Comparison of ENCODE assay signal across 9 cellular contexts in the genomic region with DNA sequence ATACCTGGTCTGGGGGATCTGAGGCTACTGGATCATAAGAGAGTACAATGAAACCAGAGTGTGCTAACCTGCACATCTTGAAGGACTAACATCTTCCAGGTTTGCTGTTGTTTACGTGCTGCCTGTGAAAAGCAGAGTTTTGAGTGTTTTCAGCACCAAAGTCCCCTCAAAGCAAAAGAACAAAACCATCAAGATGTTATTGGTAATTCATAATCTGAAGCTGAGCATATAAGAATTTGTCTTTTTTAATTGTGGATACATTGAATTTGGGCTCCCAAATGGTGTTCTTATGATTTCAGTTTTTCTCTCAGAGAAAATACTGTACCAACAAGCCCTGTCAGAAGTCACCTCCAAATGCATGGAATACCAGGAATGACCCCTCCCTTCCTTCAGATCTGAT.
DNase-seq lines count a peak whose midpoint lies in the region.
"Had no signal": no experiment of that assay in that cellular context is flagged by ENCODE, and none has a peak within 500 bp of the region (broad histone marks: within the 10 kb centered on the region; RNA-seq: fewer than 3 reads in every experiment).

No MANE protein-coding gene starts in this region.

- H3K9me3 Mint-ChIP-seq in activated T-cell treated with anti-CD3 and anti-CD28 coated beads, Interleukin-2, amount 50 U/mL, for 24 hours = peaks cover 8% of the 10 kb centered on the region
- H3K9me3 Mint-ChIP-seq in activated CD4-positive, alpha-beta memory T cell treated with anti-CD3 and anti-CD28 coated beads for 36 hours = peaks cover 5% of the 10 kb centered on the region
- H3K9me3 Mint-ChIP-seq in immature natural killer cell = no peaks in the 10 kb centered on the region

- 68% methylated on average over 1 of the region's 1 CpG for WGBS in thymus

- intact Hi-C loops in activated CD4-positive, alpha-beta memory T cell treated with anti-CD3 and anti-CD28 coated beads for 36 hours (cut with micrococcal nuclease) = loop anchor here (1.0 to 2.0 kb wide), 2 partner anchors 9 to 109 kb away; a partner anchor contains a TSS
- intact Hi-C loops in cardiac septum (cut with DNase I) = no loop called here

- no peaks in the 10 kb centered on the region for H3K27me3 Mint-ChIP-seq in activated T-cell treated with anti-CD3 and anti-CD28 coated beads, Interleukin-2, amount 50 U/mL, for 24 hours
- no peaks in the 10 kb centered on the region for H3K27me3 Mint-ChIP-seq in activated CD4-positive, alpha-beta memory T cell treated with anti-CD3 and anti-CD28 coated beads for 36 hours
- peaks cover under 1 to 9% (median 3%) of the 10 kb centered on the region in 3 donors for H3K27me3 Mint-ChIP-seq in immature natural killer cell (ENCODE audit: low read depth in 3 of 3)

- H3K36me3 ChIP-seq in thymus (ENCODE audit: control insufficient read depth, insufficient read depth) = no peaks in the 10 kb centered on the region

- H3K27ac Mint-ChIP-seq in activated T-cell treated with anti-CD3 and anti-CD28 coated beads, Interleukin-2, amount 50 U/mL, for 24 hours = peak overlapping the region; percentile 92
- H3K27ac Mint-ChIP-seq in activated CD4-positive, alpha-beta memory T cell treated with anti-CD3 and anti-CD28 coated beads for 36 hours = peak overlapping the region; percentile 78
- peak overlapping the region; percentile 93 to 100 (median 96) for H3K27ac Mint-ChIP-seq in immature natural killer cell

- CTCF ChIA-PET in activated CD4-positive, alpha-beta memory T cell treated with anti-CD3 and anti-CD28 coated beads for 36 hours (lab: Charles Lee) = no interaction called here

- peak overlapping the region; percentile 82 for H3K4me3 Mint-ChIP-seq in activated T-cell treated with anti-CD3 and anti-CD28 coated beads, Interleukin-2, amount 50 U/mL, for 24 hours
- peak overlapping the region; percentile 84 for H3K4me3 Mint-ChIP-seq in activated CD4-positive, alpha-beta memory T cell treated with anti-CD3 and anti-CD28 coated beads for 36 hours
- peak overlapping the region; percentile 81 to 96 (median 88) for H3K4me3 Mint-ChIP-seq in immature natural killer cell

- H3K27ac ChIP-seq in thymus (ENCODE audit: low read depth) = peak overlapping the region; percentile 95

- H3K27me3 ChIP-seq in thymus (ENCODE audit: control insufficient read depth, insufficient read depth) = no peaks in the 10 kb centered on the region

- peaks cover 28% of the 10 kb centered on the region for H3K4me1 ChIP-seq in thymus (ENCODE audit: control insufficient read depth, insufficient read depth, low read length)

- peaks cover 8% of the 10 kb centered on the region for H3K36me3 Mint-ChIP-seq in activated T-cell treated with anti-CD3 and anti-CD28 coated beads, Interleukin-2, amount 50 U/mL, for 24 hours (ENCODE audit: low read depth)
- H3K36me3 Mint-ChIP-seq in activated CD4-positive, alpha-beta memory T cell treated with anti-CD3 and anti-CD28 coated beads for 36 hours = peaks cover 5% of the 10 kb centered on the region
- no peaks in the 10 kb centered on the region for H3K36me3 Mint-ChIP-seq in immature natural killer cell

- no peak for DNase-seq in activated T-cell treated with anti-CD3 and anti-CD28 coated beads, Interleukin-2, amount 50 U/mL, for 24 hours
- no peak for DNase-seq in activated T-cell treated with anti-CD3 and anti-CD28 coated beads for 4 hours
- DNase-seq in activated CD4-positive, alpha-beta memory T cell treated with anti-CD3 and anti-CD28 coated beads for 36 hours = no peak
- no peak for DNase-seq in immature natural killer cell
- no peak for DNase-seq in dermis blood vessel endothelial cell
- DNase-seq in A172 (ENCODE audit: low spot score) = no peak
- no peak for DNase-seq in cardiac septum (ENCODE audit: low spot score)
- DNase-seq: NCI-H2081 treated with DMSO at 0.1 percent for 48 hours had no signal

- peaks cover 85% of the 10 kb centered on the region for H3K4me1 Mint-ChIP-seq in activated T-cell treated with anti-CD3 and anti-CD28 coated beads, Interleukin-2, amount 50 U/mL, for 24 hours (ENCODE audit: low read depth)
- peaks cover 82% of the 10 kb centered on the region for H3K4me1 Mint-ChIP-seq in activated CD4-positive, alpha-beta memory T cell treated with anti-CD3 and anti-CD28 coated beads for 36 hours (ENCODE audit: low read depth)
- peaks cover 66 to 84% of the 10 kb centered on the region in 2 donors for H3K4me1 Mint-ChIP-seq in immature natural killer cell

- peak overlapping the region; percentile 60 for H3K4me3 ChIP-seq in thymus (ENCODE audit: low read length)

- POLR2A ChIA-PET in activated CD4-positive, alpha-beta memory T cell treated with anti-CD3 and anti-CD28 coated beads for 36 hours (lab: Charles Lee) = no interaction called here

- H3K9me3 ChIP-seq in thymus (ENCODE audit: control insufficient read depth) = no peaks in the 10 kb centered on the region
